In genomic region chr5:171782332-171782966, GRCh38 we compare ENCODE assay signal across 21 cellular contexts. TPM values are rescaled to one million over a fixed set of nuclear protein-coding genes. Genes with fewer than 3 reads are reported as not detected.
DNase-seq lines count a peak whose midpoint lies in the region; FAIRE-seq and TF ChIP-seq lines count a peak whose summit lies in the region.
"Had no signal": no experiment of that assay in that cellular context is flagged by ENCODE, and none has a peak within 500 bp of the region (broad histone marks: within the 10 kb centered on the region; RNA-seq: fewer than 3 reads in every experiment).

No MANE protein-coding gene starts in this region.

- H3K36me3 Mint-ChIP-seq in CD8-positive, alpha-beta memory T cell: no peaks in the 10 kb centered on the region
- H3K36me3 Mint-ChIP-seq: CD4-positive, CD25-positive, alpha-beta regulatory T cell had no signal

- POLR2A ChIA-PET in H1 (lab: Charles Lee; ENCODE audit: partially characterized antibody): no interaction called here
- POLR2A ChIA-PET in CD8-positive, alpha-beta memory T cell (lab: Charles Lee): no interaction called here

- H2BK5ac ChIP-seq in H1 (ENCODE audit: low read depth, low read length): no peak overlapping the region

- H2BK120ac ChIP-seq in H1 (replicated peaks; ENCODE audit: low read depth, low read length): no peak overlapping the region

- no peak overlapping the region for H4K8ac ChIP-seq in H1 (ENCODE audit: extremely low read depth, insufficient read depth, low read length)

- TF ChIP-seq POLR2A in H1 (IDR thresholded peaks at IDR 0.05; ENCODE audit: control extremely low read depth in 1 of 2, low read depth in 2 of 2, low read length in 2 of 2): no peak

- H3K36me3 ChIP-seq in H1 (ENCODE audit: control insufficient read depth in 2 of 4, insufficient read depth in 4 of 4, low read length in 3 of 4): no peaks in the 10 kb centered on the region
- H3K36me3 ChIP-seq in CD8-positive, alpha-beta memory T cell (ENCODE audit: insufficient read depth, low read length): no peaks in the 10 kb centered on the region
- H3K36me3 ChIP-seq: BE2C, HAP-1 had no signal

- no peak overlapping the region for H4K5ac ChIP-seq in H1 (ENCODE audit: insufficient read length, low read depth, low read length)

- no peak for TF ChIP-seq CTCF in H1 (IDR thresholded peaks at IDR 0.05; ENCODE audit: control extremely low read depth in 1 of 3, insufficient read depth in 1 of 3, low read depth in 1 of 3, low read length in 3 of 3)

- 90% methylated on average over 18 of the region's 18 CpGs; no CpG with 5 or more reads in 1 of the 2 experiments for WGBS in H1 (ENCODE audit: extremely low coverage in 1 of 2, insufficient coverage in 1 of 2, insufficient read length in 1 of 2, insufficient replicate concordance in 2 of 2, low coverage in 1 of 2, low lambda C conversion rate in 2 of 2, missing lambda C conversion rate in 1 of 2), 2 experiments

- no peak overlapping the region for H3K4ac ChIP-seq in H1 (replicated peaks; ENCODE audit: insufficient read length, low read depth, low read length)

- no peaks in the 10 kb centered on the region for H3K27me3 ChIP-seq in H1 (replicated peaks in 1 of 4; ENCODE audit: control insufficient read depth in 3 of 4, extremely low read depth in 1 of 4, insufficient read depth in 3 of 4, low read length in 3 of 4)
- peaks cover 4% of the 10 kb centered on the region for H3K27me3 ChIP-seq in CD8-positive, alpha-beta memory T cell (ENCODE audit: insufficient read depth, low read length, poor library complexity, severe bottlenecking)

- peaks cover 4 to 28% of the 10 kb centered on the region in 2 donors for H3K27me3 Mint-ChIP-seq in CD8-positive, alpha-beta memory T cell

- no peak overlapping the region for H3K9ac ChIP-seq in H1 (replicated peaks in 1 of 4; ENCODE audit: extremely low read depth in 1 of 4, low read depth in 3 of 4, low read length in 3 of 4)

- H2AFZ ChIP-seq in H1 (ENCODE audit: low read length): 0 out of 2 replicates have a peak overlapping the region, but pooled peaks have one; percentile 11

- no peak overlapping the region for H4K91ac ChIP-seq in H1 (replicated peaks; ENCODE audit: insufficient read length, low read length)

- no peaks in the 10 kb centered on the region for H3K4me1 Mint-ChIP-seq in CD8-positive, alpha-beta memory T cell
- H3K4me1 Mint-ChIP-seq: CD4-positive, CD25-positive, alpha-beta regulatory T cell had no signal

- H3K14ac ChIP-seq in H1 (ENCODE audit: insufficient read length): no peak overlapping the region

- no peaks in the 10 kb centered on the region for H3K79me2 ChIP-seq in H1 (ENCODE audit: control insufficient read depth in 1 of 2, insufficient read depth in 2 of 2, low read length in 2 of 2)

- TF ChIP-seq RAD21 in H1 (IDR thresholded peaks at IDR 0.05 in 1 of 2, conservative IDR thresholded peaks at IDR 0.05 in 1 of 2; ENCODE audit: low read depth in 2 of 2, low read length in 2 of 2): no peak

- FAIRE-seq in H1 (lab: Jason Lieb, UNC) (no peak), GM19239 (lab: Jason Lieb, UNC) (no peak)
- FAIRE-seq: D721Med, K562 had no signal

- no peak overlapping the region for H3K23ac ChIP-seq in H1 (ENCODE audit: insufficient read length)

- H3K4me2 ChIP-seq in H1 (ENCODE audit: insufficient read depth in 1 of 2, low read depth in 2 of 2, low read length in 2 of 2): no peak overlapping the region

- no peak overlapping the region for H3K27ac Mint-ChIP-seq in CD8-positive, alpha-beta memory T cell
- H3K27ac Mint-ChIP-seq: CD4-positive, CD25-positive, alpha-beta regulatory T cell had no signal

- H3K4me3 ChIP-seq in H1 (ENCODE audit: extremely low read depth in 1 of 4, insufficient read depth in 2 of 4, low read depth in 3 of 4, low read length in 4 of 4): no peak overlapping the region
- H3K4me3 ChIP-seq in CD8-positive, alpha-beta memory T cell (ENCODE audit: low read length): no peak overlapping the region
- H3K4me3 ChIP-seq: HAP-1, K562 had no signal

- no peak overlapping the region for H3K27ac ChIP-seq in H1 (ENCODE audit: low read depth, low read length)
- no peak overlapping the region for H3K27ac ChIP-seq in CD8-positive, alpha-beta memory T cell (ENCODE audit: low read depth, low read length)
- H3K27ac ChIP-seq: HL-60 had no signal

- CTCF ChIA-PET in H1 (lab: Charles Lee; ENCODE audit: partially characterized antibody): interaction anchor here (1.0 to 2.0 kb wide), 5 partner anchors 9 to 26 kb away, joined by 3 to 5 read pairs (median 3); no protein-coding TSS in a partner anchor
- CTCF ChIA-PET in CD8-positive, alpha-beta memory T cell (lab: Charles Lee): no interaction called here

- no peak overlapping the region for H2AK5ac ChIP-seq in H1 (ENCODE audit: low read depth, low read length)

- H2BK12ac ChIP-seq in H1 (ENCODE audit: low read depth, low read length): no peak overlapping the region

- no peaks in the 10 kb centered on the region; a peak in 1 of 7 replicates for H3K4me1 ChIP-seq in H1 (replicated peaks in 1 of 4; ENCODE audit: control insufficient read depth in 3 of 4, insufficient read depth in 4 of 4, low read length in 3 of 4)
- no peaks in the 10 kb centered on the region for H3K4me1 ChIP-seq in CD8-positive, alpha-beta memory T cell (ENCODE audit: insufficient read depth, low read length)
- H3K4me1 ChIP-seq: BE2C, Caco-2, HAP-1 had no signal

- no peak overlapping the region for H3K18ac ChIP-seq in H1 (ENCODE audit: extremely low read depth, low read length)

- H2BK15ac ChIP-seq in H1 (ENCODE audit: low read length): no peak overlapping the region

- H2BK20ac ChIP-seq in H1 (ENCODE audit: low read length): no peak overlapping the region

- H4K20me1 ChIP-seq in H1 (replicated peaks in 1 of 2; ENCODE audit: control insufficient read depth in 1 of 2, insufficient read depth in 2 of 2, low read length in 2 of 2): no peaks in the 10 kb centered on the region

- no peaks in the 10 kb centered on the region for H3K79me1 ChIP-seq in H1 (ENCODE audit: low read depth, low read length)

- peaks cover 1% of the 10 kb centered on the region; the same call in 1 of the 2 replicates for H3K23me2 ChIP-seq in H1 (ENCODE audit: low read depth, low read length)

- no peak for TF ChIP-seq EP300 in H1 (IDR thresholded peaks at IDR 0.05; ENCODE audit: borderline replicate concordance in 1 of 2, low read depth in 2 of 2, low read length in 2 of 2)

- DNase-seq in DMS53 (lab: John Stamatoyannopoulos, UW): peak; percentile 79
- DNase-seq in SHP77 (lab: John Stamatoyannopoulos, UW): peak; percentile 21 to 22
- DNase-seq in H1 (ENCODE audit: low read depth in 1 of 2, low spot score in 2 of 2): no peak
- no peak for DNase-seq in nucleus accumbens (lab: John Stamatoyannopoulos, UW)
- DNase-seq in GM19239 (ENCODE audit: insufficient read length, low spot score): no peak
- DNase-seq in CD8-positive, alpha-beta memory T cell: no peak
- DNase-seq: ACHN; BE2C; C1 segment of cervical spinal cord; Caco-2; CD4-positive, CD25-positive, alpha-beta regulatory T cell; DMS79 treated with DMSO at 0.1 percent for 48 hours; GF-D8 had no signal

- H3K56ac ChIP-seq in H1 (replicated peaks; ENCODE audit: insufficient read length, low read depth, low read length): no peak overlapping the region

- no peaks in the 10 kb centered on the region for H3K9me3 Mint-ChIP-seq in CD8-positive, alpha-beta memory T cell

- H3K4me3 Mint-ChIP-seq in CD8-positive, alpha-beta memory T cell: no peak overlapping the region
- H3K4me3 Mint-ChIP-seq: CD4-positive, CD25-positive, alpha-beta regulatory T cell had no signal

- H3K9me3 ChIP-seq in H1 (ENCODE audit: insufficient read depth in 2 of 2, low read depth in 1 of 2, low read length in 1 of 2): no peaks in the 10 kb centered on the region
- no peaks in the 10 kb centered on the region for H3K9me3 ChIP-seq in CD8-positive, alpha-beta memory T cell (ENCODE audit: low read length)
- H3K9me3 ChIP-seq: BE2C, Caco-2, HAP-1 had no signal

TF ChIP-seq in H1, 55 proteins besides CTCF, POLR2A, EP300 and RAD21:
- TF ChIP-seq SP1 (IDR thresholded peaks at IDR 0.05; ENCODE audit: low read depth, low read length) (no peak), SP4 (IDR thresholded peaks at IDR 0.05; ENCODE audit: low read length) (no peak), CHD1 (IDR thresholded peaks at IDR 0.05; ENCODE audit: low read depth, low read length) (no peak), NANOG (IDR thresholded peaks at IDR 0.05; ENCODE audit: insufficient read depth, low read depth, low read length, poor library complexity, severe bottlenecking) (no peak)

RNA-seq across cellular contexts. Expression of gene SMIM23, which starts 3.2 kb away (rescaled TPM):
- total RNA-seq in H1 (2021; fragmentation: NEBNext Ultra II Directional; extraction: Animal tissue kit (Norgen Biotek cat#: 25700)): not detected in 2 replicates
- not detected in 2 replicates for polyA plus RNA-seq in H1 (2011; rRNA removed)
- not detected for polyA plus RNA-seq in H1 (2011; cell fraction: cytosol; rRNA removed)
- polyA plus RNA-seq in H1 (2011; cell fraction: nucleus; rRNA removed): not detected
- polyA plus RNA-seq in H1 (2012, experiment 1 of 2): not detected in 4 replicates
- polyA plus RNA-seq in H1 (2012, experiment 2 of 2): not detected
- polyA plus RNA-seq in H1 (2013, experiment 1 of 2): not detected
- not detected for polyA plus RNA-seq in H1 (2013, experiment 2 of 2)
- not detected in 2 replicates for polyA minus RNA-seq in H1 (2011; rRNA and poly(A)+ RNA removed)
- not detected for polyA minus RNA-seq in H1 (2011; cell fraction: cytosol; rRNA and poly(A)+ RNA removed)
- not detected for polyA minus RNA-seq in H1 (2011; cell fraction: nucleus; rRNA and poly(A)+ RNA removed)
- total RNA-seq in CD8-positive, alpha-beta memory T cell: not detected
- polyA plus RNA-seq in CD8-positive, alpha-beta memory T cell: not detected
- total RNA-seq: A172; Caco-2; CD4-positive, CD25-positive, alpha-beta regulatory T cell; H4; HT1080; IMR-90; K562 had no signal
- polyA plus RNA-seq: CD4-positive, CD25-positive, alpha-beta regulatory T cell; IMR-90; K562 had no signal

Comparison
In these comparisons a context has a peak if more than half of its experiments do, and no peak if none do; other contexts are left out.
1. DNase-seq: peak in DMS53 (single experiment) and SHP77 (2 of 2); none in H1 (0 of 2), nucleus accumbens (0 of 56), GM19239 (single experiment) and CD8-positive, alpha-beta memory T cell (0 of 5).